ENCODE assay signal across 32 cellular contexts in genomic region chr17:60451071-60451470, GRCh38. TPM values are rescaled to one million over a fixed set of nuclear protein-coding genes. Genes with fewer than 3 reads are reported as not detected.
"Had no signal": no experiment of that assay in that cellular context is flagged by ENCODE, and none has a peak within 500 bp of the region (broad histone marks: within the 10 kb centered on the region; RNA-seq: fewer than 3 reads in every experiment).

No MANE protein-coding gene starts in this region.

- H3K27me3 Mint-ChIP-seq: dendritic cell treated with granulocyte-macrophage colony-stimulating factor and Interleukin-4, amounts not matched to agents 40 ng/mL and 50 ng/mL, for 4 days; effector memory CD8-positive, alpha-beta T cell had no signal

- H3K4me3 Mint-ChIP-seq: dendritic cell treated with granulocyte-macrophage colony-stimulating factor and Interleukin-4, amounts not matched to agents 40 ng/mL and 50 ng/mL, for 4 days; effector memory CD8-positive, alpha-beta T cell; endodermal cell; mesothelial cell of epicardium had no signal

- H3K27ac ChIP-seq: colonic mucosa, epithelial cell of prostate, esophagus squamous epithelium, gastrocnemius medialis, heart right ventricle, left lung, lower lobe of right lung had no signal

- H3K9me3 ChIP-seq: colonic mucosa, esophagus squamous epithelium, gastrocnemius medialis, heart right ventricle, left lung, lower lobe of right lung, mucosa of descending colon had no signal

- H3K4me1 ChIP-seq: colonic mucosa, gastrocnemius medialis, heart right ventricle, left lung, lower lobe of right lung had no signal

- FAIRE-seq: endometrium, islet of Langerhans, keratinocyte had no signal

- H3K9me3 Mint-ChIP-seq: dendritic cell treated with granulocyte-macrophage colony-stimulating factor and Interleukin-4, amounts not matched to agents 40 ng/mL and 50 ng/mL, for 4 days; effector memory CD8-positive, alpha-beta T cell; endodermal cell; mesothelial cell of epicardium had no signal

- H3K4me1 Mint-ChIP-seq: endodermal cell, mesothelial cell of epicardium had no signal

- H3K4me3 ChIP-seq: colonic mucosa, esophagus squamous epithelium, gastrocnemius medialis, heart right ventricle, left lung, lower lobe of right lung, mucosa of descending colon had no signal

- DNase-seq: colonic mucosa; cortex of kidney; effector CD8-positive, alpha-beta T cell; effector memory CD8-positive, alpha-beta T cell; endodermal cell; erythroblast; esophagus squamous epithelium; foreskin fibroblast; foreskin melanocyte; gastrocnemius medialis; glutamatergic neuron; heart right ventricle; hippocampal formation; left cardiac atrium; left lung; left ventricle myocardium superior; lower lobe of right lung; mesenchymal stem cell; mucosa of descending colon had no signal

- H3K27ac Mint-ChIP-seq: dendritic cell treated with granulocyte-macrophage colony-stimulating factor and Interleukin-4, amounts not matched to agents 40 ng/mL and 50 ng/mL, for 4 days; effector memory CD8-positive, alpha-beta T cell; endodermal cell; mesothelial cell of epicardium had no signal

- ATAC-seq: effector memory CD8-positive, alpha-beta T cell; esophagus mucosa; gastrocnemius medialis; heart right ventricle; left cardiac atrium; left lung; left ventricle myocardium superior; lower lobe of right lung; mucosa of descending colon had no signal

RNA-seq across cellular contexts. Expression of gene CHCT1, which starts 28.8 kb away (rescaled TPM):
- total RNA-seq: colonic mucosa, endodermal cell, esophagus mucosa, esophagus squamous epithelium, gastrocnemius medialis, glomerular endothelial cell, kidney epithelial cell, left cardiac atrium, left lung, left ventricle myocardium superior, lower leg skin, lower lobe of right lung, lung microvascular endothelial cell, mesenteric fat pad, mesothelial cell of epicardium, mucosa of descending colon, myocyte had no signal
- polyA plus RNA-seq: heart right ventricle, keratinocyte had no signal
